18 cellular contexts compared by ENCODE assay signal in genomic region chr2:177506506-177506905, GRCh38.
DNase-seq lines count a peak whose midpoint lies in the region; ATAC-seq, FAIRE-seq and TF ChIP-seq lines count a peak whose summit lies in the region.
"Had no signal": no experiment of that assay in that cellular context is flagged by ENCODE, and none has a peak within 500 bp of the region (broad histone marks: within the 10 kb centered on the region; RNA-seq: fewer than 3 reads in every experiment).

No MANE protein-coding gene starts in this region.

- no peak for ATAC-seq in HepG2
- no peak for ATAC-seq in right lobe of liver
- ATAC-seq in GM18870 (IDR thresholded peaks at IDR 0.05; ENCODE audit: unreplicated experiment), result no peak
- ATAC-seq: GM23338, HCT116 had no signal

- FAIRE-seq in HepG2 (lab: Jason Lieb, UNC) (no peak), islet of Langerhans (lab: Jason Lieb, UNC) (peak; percentile 61)
- FAIRE-seq: GM12892 had no signal

- H3K4me2 ChIP-seq in HepG2 (ENCODE audit: low read depth, low read length) (no peak overlapping the region), OCI-LY3 (ENCODE audit: low read length) (peak overlapping the region; percentile 39)
- H3K4me2 ChIP-seq: GM23338 had no signal

- H3K4me1 ChIP-seq in HepG2 (ENCODE audit: insufficient read depth, low read length) (no peaks in the 10 kb centered on the region), right lobe of liver (no peaks in the 10 kb centered on the region), OCI-LY3 (ENCODE audit: low read length) (peaks cover 30% of the 10 kb centered on the region), colonic mucosa (no peaks in the 10 kb centered on the region)

- H3K4me3 ChIP-seq in HepG2 (replicated peaks in 1 of 3; ENCODE audit: insufficient read depth in 1 of 3, low read depth in 2 of 3, low read length in 3 of 3) (no peak overlapping the region), right lobe of liver (no peak overlapping the region), OCI-LY3 (ENCODE audit: low read length) (no peak overlapping the region), colonic mucosa (no peak overlapping the region)
- H3K4me3 ChIP-seq: GM23338 had no signal

- peaks cover 10 to 68% of the 10 kb centered on the region in 2 experiments for H3K36me3 ChIP-seq in HepG2 (replicated peaks in 1 of 2; ENCODE audit: control insufficient read depth in 1 of 2, insufficient read depth in 2 of 2, low read length in 2 of 2)
- no peaks in the 10 kb centered on the region for H3K36me3 ChIP-seq in right lobe of liver
- H3K36me3 ChIP-seq in OCI-LY3 (replicated peaks; ENCODE audit: low read depth, low read length), result no peaks in the 10 kb centered on the region
- no peaks in the 10 kb centered on the region for H3K36me3 ChIP-seq in colonic mucosa

- H3K9ac ChIP-seq in HepG2 (ENCODE audit: insufficient read depth, low read depth, low read length) (no peak overlapping the region), OCI-LY3 (ENCODE audit: low read length) (no peak overlapping the region), colonic mucosa (ENCODE audit: low read depth in 2 of 2, low read length in 2 of 2) (no peak overlapping the region)

- DNase-seq in HepG2 (ENCODE audit: low spot score), result no peak
- DNase-seq in right lobe of liver, result no peak
- DNase-seq in colonic mucosa, result no peak
- no peak for DNase-seq in stimulated activated CD4-positive, alpha-beta T cell treated with anti-CD3 and anti-CD28 coated beads, Interleukin-12 subunit alpha, Interleukin-12 subunit beta, amount 100 ng/mL, for 4 hours
- DNase-seq: 8988T; C1 segment of cervical spinal cord; Calu3; CD4-positive, alpha-beta memory T cell; COR-L47; DMS153; DND-41; H9 had no signal

- H3K79me2 ChIP-seq in HepG2 (ENCODE audit: insufficient read depth, low read length) (no peaks in the 10 kb centered on the region), OCI-LY3 (ENCODE audit: low read length) (no peaks in the 10 kb centered on the region)

- in situ Hi-C loops in HepG2 (cut with HindIII; ENCODE audit: extremely low pct_ligation_motif_present, low pct_unique_long_range_greater_than_20kb), result no loop called here

- no peak for TF ChIP-seq RAD21 in HepG2 (CRISPR knock-in tag; IDR thresholded peaks at IDR 0.05)

- H2AFZ ChIP-seq in HepG2 (ENCODE audit: low read length), result no peak overlapping the region
- no peak overlapping the region for H2AFZ ChIP-seq in OCI-LY3 (ENCODE audit: low read depth, low read length)
- H2AFZ ChIP-seq: GM23338 had no signal

- H3K27me3 ChIP-seq in HepG2 (ENCODE audit: control insufficient read depth in 1 of 2, insufficient read depth in 2 of 2, low read length in 2 of 2), result no peaks in the 10 kb centered on the region
- no peaks in the 10 kb centered on the region for H3K27me3 ChIP-seq in right lobe of liver
- no peaks in the 10 kb centered on the region for H3K27me3 ChIP-seq in OCI-LY3 (ENCODE audit: low read depth, low read length)
- no peaks in the 10 kb centered on the region for H3K27me3 ChIP-seq in colonic mucosa

- POLR2A ChIA-PET in HepG2 (lab: Yijun Ruan, JAX), result no interaction called here

- no peak overlapping the region for H3K27ac ChIP-seq in HepG2 (ENCODE audit: extremely low read length, insufficient read depth, low read length)
- no peak overlapping the region for H3K27ac ChIP-seq in right lobe of liver
- H3K27ac ChIP-seq in OCI-LY3 (ENCODE audit: low read length), result no peak overlapping the region
- H3K27ac ChIP-seq in colonic mucosa, result no peak overlapping the region

- TF ChIP-seq POLR2A in HepG2 (IDR thresholded peaks at IDR 0.05; ENCODE audit: insufficient read depth in 1 of 2, low read depth in 2 of 2, low read length in 2 of 2), result no peak
- no peak for TF ChIP-seq POLR2A in right lobe of liver (IDR thresholded peaks at IDR 0.05)

- no TSS peak for BruUV-seq in HepG2 (replicated peaks; lab: Mats Ljungman, UMichigan)

- no peaks in the 10 kb centered on the region for H3K9me3 ChIP-seq in HepG2 (ENCODE audit: low read length)
- no peaks in the 10 kb centered on the region for H3K9me3 ChIP-seq in right lobe of liver
- no peaks in the 10 kb centered on the region for H3K9me3 ChIP-seq in OCI-LY3 (ENCODE audit: insufficient read depth, low read length)
- H3K9me3 ChIP-seq in colonic mucosa, result no peaks in the 10 kb centered on the region

- TF ChIP-seq EP300 in HepG2 (IDR thresholded peaks at IDR 0.05; ENCODE audit: low read depth in 2 of 2, low read length in 2 of 2), result no peak
- TF ChIP-seq EP300 in HepG2 (CRISPR knock-in tag; IDR thresholded peaks at IDR 0.05; ENCODE audit: borderline replicate concordance), result no peak

- TF ChIP-seq CTCF in HepG2 (CRISPR knock-in tag; IDR thresholded peaks at IDR 0.05), result no peak
- TF ChIP-seq CTCF in right lobe of liver (IDR thresholded peaks at IDR 0.05), result no peak
- no peak for TF ChIP-seq CTCF in OCI-LY3 (IDR thresholded peaks at IDR 0.05; ENCODE audit: low read depth, low read length)
- no peak for TF ChIP-seq CTCF in colonic mucosa (IDR thresholded peaks at IDR 0.05)

- CTCF ChIA-PET in HepG2 (lab: Yijun Ruan, JAX; ENCODE audit: low intra/inter-chr PET ratio, low total read pairs), result no interaction called here

- intact Hi-C loops in HepG2 (cut with micrococcal nuclease; ENCODE audit: unreplicated experiment) (no loop called here), right lobe of liver (cut with DNase I) (no loop called here), colonic mucosa (cut with DNase I) (no loop called here)

- H4K20me1 ChIP-seq in HepG2 (ENCODE audit: insufficient read depth, low read length) (no peaks in the 10 kb centered on the region), OCI-LY3 (ENCODE audit: insufficient read depth, low read length) (no peaks in the 10 kb centered on the region)

TF ChIP-seq in HepG2, 621 proteins besides CTCF, POLR2A, EP300 and RAD21:
- no peak for TF ChIP-seq IKZF5 (CRISPR knock-in tag; IDR thresholded peaks at IDR 0.05)
- peak; percentile 89 for TF ChIP-seq MAFF (IDR thresholded peaks at IDR 0.05; ENCODE audit: low read depth, low read length)
- TF ChIP-seq MAFK (conservative IDR thresholded peaks at IDR 0.05 in 1 of 2, IDR thresholded peaks at IDR 0.05 in 1 of 2; ENCODE audit: low read length in 2 of 2), result peak; percentile 90 to 94
